In the genomic region with DNA sequence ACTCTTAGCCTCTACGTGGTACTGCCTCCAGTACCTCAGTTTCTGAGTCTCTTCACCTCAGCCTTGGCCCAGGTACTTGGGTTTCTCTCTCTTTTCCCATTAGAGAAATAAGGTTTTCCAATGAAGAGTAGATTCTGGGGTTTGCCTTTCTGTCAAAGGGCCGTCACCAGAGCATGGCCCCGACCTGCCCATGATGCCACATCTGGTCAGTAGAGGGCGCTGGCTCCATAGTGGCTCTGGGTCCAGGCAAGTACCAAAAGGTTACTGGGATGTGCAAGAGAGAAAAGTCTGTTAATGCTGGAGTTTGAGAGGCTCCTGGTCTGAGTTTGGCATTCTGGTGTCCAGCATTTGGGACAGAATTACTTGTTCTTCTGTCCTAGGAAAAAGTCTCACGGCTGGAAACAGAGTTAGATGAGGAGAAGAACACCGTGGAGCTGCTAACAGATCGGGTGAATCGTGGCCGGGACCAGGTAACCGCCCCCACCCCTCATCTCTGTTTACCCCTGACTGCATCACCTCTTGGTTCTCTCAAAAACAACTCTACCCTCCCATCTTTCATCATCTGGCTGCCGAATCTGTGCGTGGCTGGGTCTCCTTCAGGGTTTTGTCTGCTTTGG, we compare ENCODE assay signal across 8 cellular contexts. TPM values are rescaled to one million over a fixed set of nuclear protein-coding genes. Genes with fewer than 3 reads are reported as not detected.
DNase-seq lines count a peak whose midpoint lies in the region; ATAC-seq and TF ChIP-seq lines count a peak whose summit lies in the region.

No MANE protein-coding gene starts in this region.

- DNase-seq in COR-L47 (lab: John Stamatoyannopoulos, UW), result peak; percentile 34
- DNase-seq in HL-60 (ENCODE audit: low read depth in 1 of 2, low spot score in 1 of 2), result peak in 1 of 2 experiments; percentile 78
- DNase-seq in Panc1 (ENCODE audit: low read depth, low spot score), result no peak
- DNase-seq in activated T-cell treated with anti-CD3 and anti-CD28 coated beads, Interleukin-2, amount 50 U/mL, for 24 hours, result peak; percentile 85
- DNase-seq in fibroblast of lung (ENCODE audit: low read depth in 2 of 2), result peak; percentile 53 to 74
- peak; percentile 77 for DNase-seq in neural progenitor cell (ENCODE audit: low spot score)
- DNase-seq in suprapubic skin (ENCODE audit: low spot score in 2 of 2), result peak; percentile 83 to 88

- H3K4me3 Mint-ChIP-seq in activated T-cell treated with anti-CD3 and anti-CD28 coated beads, Interleukin-2, amount 50 U/mL, for 24 hours, result no peak overlapping the region
- peak overlapping the region; percentile 55 for H3K4me3 Mint-ChIP-seq in neural progenitor cell

- H3K27ac ChIP-seq in HL-60 (replicated peaks), result no peak overlapping the region
- H3K27ac ChIP-seq in Panc1 (ENCODE audit: low read length), result no peak overlapping the region; the same call in 1 of the 2 replicates
- no peak overlapping the region for H3K27ac ChIP-seq in fibroblast of lung (ENCODE audit: insufficient read depth, low read length)
- no peak overlapping the region for H3K27ac ChIP-seq in neural progenitor cell
- H3K27ac ChIP-seq in suprapubic skin, result no peak overlapping the region

- H3K4me1 Mint-ChIP-seq in activated T-cell treated with anti-CD3 and anti-CD28 coated beads, Interleukin-2, amount 50 U/mL, for 24 hours (ENCODE audit: low read depth), result peaks cover 5% of the 10 kb centered on the region
- H3K4me1 Mint-ChIP-seq in neural progenitor cell, result peaks cover 34% of the 10 kb centered on the region

- CTCF ChIA-PET in Panc1 (lab: Charles Lee), result interaction anchor here (1.4 kb wide), 1 partner anchor 200 kb away, joined by 4 read pairs; no protein-coding TSS in a partner anchor

- TF ChIP-seq POLR2A in suprapubic skin (IDR thresholded peaks at IDR 0.05), result no peak

- H3K9me3 ChIP-seq in Panc1 (ENCODE audit: control insufficient read depth, insufficient read depth, low read depth, low read length), result no peaks in the 10 kb centered on the region
- H3K9me3 ChIP-seq in fibroblast of lung (ENCODE audit: control insufficient read depth, insufficient read depth, low read depth, low read length), result no peaks in the 10 kb centered on the region
- no peaks in the 10 kb centered on the region for H3K9me3 ChIP-seq in neural progenitor cell (ENCODE audit: low read depth)
- no peaks in the 10 kb centered on the region for H3K9me3 ChIP-seq in suprapubic skin

- H3K27me3 ChIP-seq in HL-60 (ENCODE audit: insufficient read depth, poor library complexity, severe bottlenecking) (no peaks in the 10 kb centered on the region), Panc1 (ENCODE audit: control insufficient read depth, insufficient read depth, low read length) (no peaks in the 10 kb centered on the region), fibroblast of lung (ENCODE audit: control insufficient read depth, insufficient read depth, low read length) (no peaks in the 10 kb centered on the region), neural progenitor cell (no peaks in the 10 kb centered on the region), suprapubic skin (no peaks in the 10 kb centered on the region)

- intact Hi-C loops in Panc1 (cut with micrococcal nuclease; ENCODE audit: unreplicated experiment), result no loop called here

- H3K36me3 Mint-ChIP-seq in activated T-cell treated with anti-CD3 and anti-CD28 coated beads, Interleukin-2, amount 50 U/mL, for 24 hours (ENCODE audit: low read depth), result no peaks in the 10 kb centered on the region
- H3K36me3 Mint-ChIP-seq in neural progenitor cell, result peaks cover 6% of the 10 kb centered on the region

- no peak overlapping the region for H3K27ac Mint-ChIP-seq in activated T-cell treated with anti-CD3 and anti-CD28 coated beads, Interleukin-2, amount 50 U/mL, for 24 hours
- H3K27ac Mint-ChIP-seq in neural progenitor cell, result no peak overlapping the region

- peaks cover 8% of the 10 kb centered on the region for H3F3A ChIP-seq in neural progenitor cell (ENCODE audit: low read depth)

- no peaks in the 10 kb centered on the region for H3K27me3 Mint-ChIP-seq in activated T-cell treated with anti-CD3 and anti-CD28 coated beads, Interleukin-2, amount 50 U/mL, for 24 hours
- peaks cover 6% of the 10 kb centered on the region for H3K27me3 Mint-ChIP-seq in neural progenitor cell (ENCODE audit: insufficient read depth, low read depth)

- H3K4me3 ChIP-seq in HL-60 (replicated peaks; ENCODE audit: insufficient read depth, low read length), result no peak overlapping the region
- no peak overlapping the region for H3K4me3 ChIP-seq in Panc1 (ENCODE audit: low read depth in 2 of 2, low read length in 2 of 2)
- H3K4me3 ChIP-seq in fibroblast of lung (replicated peaks in 1 of 4; ENCODE audit: control extremely low read depth in 1 of 4, insufficient read depth in 1 of 4, low read depth in 3 of 4, low read length in 4 of 4), result no peak overlapping the region
- no peak overlapping the region for H3K4me3 ChIP-seq in neural progenitor cell
- H3K4me3 ChIP-seq in suprapubic skin, result no peak overlapping the region

- POLR2A ChIA-PET in Panc1 (lab: Charles Lee), result no interaction called here

- H4K20me1 ChIP-seq in fibroblast of lung (ENCODE audit: control insufficient read depth, extremely low read depth, insufficient read depth, low read length) (no peaks in the 10 kb centered on the region), neural progenitor cell (ENCODE audit: low read depth) (no peaks in the 10 kb centered on the region)

- no peaks in the 10 kb centered on the region for H3K9me3 Mint-ChIP-seq in activated T-cell treated with anti-CD3 and anti-CD28 coated beads, Interleukin-2, amount 50 U/mL, for 24 hours
- no peaks in the 10 kb centered on the region for H3K9me3 Mint-ChIP-seq in neural progenitor cell

- TF ChIP-seq CTCF in HL-60 (IDR thresholded peaks at IDR 0.05; ENCODE audit: insufficient read depth, low read length) (peak; percentile 80), Panc1 (IDR thresholded peaks at IDR 0.05) (peak; percentile 97), fibroblast of lung (conservative IDR thresholded peaks at IDR 0.05 in 1 of 2, IDR thresholded peaks at IDR 0.05 in 1 of 2; ENCODE audit: low read depth in 1 of 2, low read length in 2 of 2) (peak; percentile 95 to 98), neural progenitor cell (IDR thresholded peaks at IDR 0.05) (peak; percentile 97), suprapubic skin (IDR thresholded peaks at IDR 0.05) (peak; percentile 60 to 87)

- no TSS peak for BruUV-seq in Panc1 (replicated peaks; lab: Mats Ljungman, UMichigan)

- H3K9ac ChIP-seq in fibroblast of lung (ENCODE audit: insufficient read depth, low read length), result no peak overlapping the region
- H3K9ac ChIP-seq in neural progenitor cell, result no peak overlapping the region

- ATAC-seq in Panc1 (peak; percentile 84), HG03280 (IDR thresholded peaks at IDR 0.05; ENCODE audit: unreplicated experiment) (no peak)

- H3K4me2 ChIP-seq in fibroblast of lung (ENCODE audit: extremely low read depth, insufficient read depth, low read length) (no peak overlapping the region), neural progenitor cell (no peak overlapping the region)

- no peaks in the 10 kb centered on the region for H3K36me3 ChIP-seq in Panc1 (ENCODE audit: control insufficient read depth, insufficient read depth, low read length)
- H3K36me3 ChIP-seq in fibroblast of lung (ENCODE audit: control insufficient read depth, insufficient read depth, low read length), result no peaks in the 10 kb centered on the region
- no peaks in the 10 kb centered on the region for H3K36me3 ChIP-seq in neural progenitor cell
- H3K36me3 ChIP-seq in suprapubic skin, result no peaks in the 10 kb centered on the region

- no peaks in the 10 kb centered on the region for H3K79me2 ChIP-seq in fibroblast of lung (ENCODE audit: control insufficient read depth, insufficient read depth, low read length)
- H3K79me2 ChIP-seq in neural progenitor cell (ENCODE audit: low read depth), result no peaks in the 10 kb centered on the region

- H3K4me1 ChIP-seq in Panc1 (ENCODE audit: control insufficient read depth, insufficient read depth, low read length) (peaks cover 12% of the 10 kb centered on the region), fibroblast of lung (ENCODE audit: control insufficient read depth, extremely low read depth, insufficient read depth, low read length) (peaks cover 11% of the 10 kb centered on the region), neural progenitor cell (peaks cover 6% of the 10 kb centered on the region), suprapubic skin (peaks cover 9% of the 10 kb centered on the region)

- H2AFZ ChIP-seq in fibroblast of lung (ENCODE audit: low read length) (no peak overlapping the region), neural progenitor cell (replicated peaks) (no peak overlapping the region)

- in situ Hi-C loops in Panc1 (cut with HindIII; ENCODE audit: low pct_unique_long_range_greater_than_20kb, low sequenced_read_pairs), result no loop called here

- WGBS in suprapubic skin, result 47% methylated on average over 12 of the region's 12 CpGs

- no peak for TF ChIP-seq EP300 in suprapubic skin (IDR thresholded peaks at IDR 0.05)

RNA-seq across cellular contexts. Expression of a gene that starts 5.3 kb away (rescaled TPM):
- total RNA-seq in Panc1 (2021; ENCODE audit: unreplicated experiment) (66.4 TPM), fibroblast of lung (6.9 and 18.2 TPM in 2 replicates), neural progenitor cell (ENCODE audit: low replicate concordance) (9.3 and 10.0 TPM in 2 replicates), suprapubic skin (100 to 1,000 TPM in 1 of 4 donors, 10 to 100 TPM in 3; 83.4 to 121 (median 91.5) TPM)
- polyA plus RNA-seq in Panc1 (2012; ENCODE audit: insufficient read length), result 68.5 TPM
- 16.7 and 24.7 TPM in 2 replicates for polyA plus RNA-seq in fibroblast of lung
- 12.6 and 18.4 TPM in 2 replicates for polyA plus RNA-seq in fibroblast of lung (2012)
- polyA minus RNA-seq in fibroblast of lung (ENCODE audit: low replicate concordance), result 11.2 and 12.0 TPM in 2 replicates

RNA-seq across cellular contexts. Expression of a gene that starts 23.6 kb away (rescaled TPM):
- total RNA-seq in Panc1 (2021; ENCODE audit: unreplicated experiment) (10.2 TPM), fibroblast of lung (under 0.01 and 0.17 TPM in 2 replicates), neural progenitor cell (ENCODE audit: low replicate concordance) (5.4 and 12.4 TPM in 2 replicates), suprapubic skin (10 to 100 TPM; 37.9 to 62.4 (median 41.7) TPM)
- 7.4 TPM for polyA plus RNA-seq in Panc1 (2012; ENCODE audit: insufficient read length)
- 0.17 and 0.21 TPM in 2 replicates for polyA plus RNA-seq in fibroblast of lung
- polyA plus RNA-seq in fibroblast of lung (2012), result 0.21 and 0.36 TPM in 2 replicates
- polyA minus RNA-seq in fibroblast of lung (ENCODE audit: low replicate concordance), result not detected in 2 replicates
